Comparison of ENCODE assay signal across 27 cellular contexts in the genomic region with DNA sequence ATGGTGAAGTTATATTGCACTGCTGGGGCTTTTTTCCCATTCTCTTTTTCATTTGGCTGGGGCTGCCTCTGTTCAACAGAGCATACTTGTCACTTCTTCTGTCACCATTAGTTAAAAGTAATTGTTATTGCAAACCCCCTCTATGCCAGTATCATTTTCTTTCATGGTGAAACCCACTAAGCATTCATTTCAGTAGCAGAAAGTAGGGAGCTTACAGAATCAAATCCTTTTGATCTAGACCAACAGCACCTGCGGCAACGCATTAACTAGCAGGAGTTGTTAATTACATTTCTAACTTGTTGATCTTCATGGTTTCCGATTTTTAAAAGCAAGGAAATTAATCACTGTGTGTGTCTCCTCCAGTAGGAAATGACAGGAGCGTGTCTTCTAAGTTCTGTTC. TPM values are rescaled to one million over a fixed set of nuclear protein-coding genes. Genes with fewer than 3 reads are reported as not detected.
A peak's percentile ranks its signal among the peaks of the same experiment; 100 is the strongest.
DNase-seq lines count a peak whose midpoint lies in the region; ATAC-seq and TF ChIP-seq lines count a peak whose summit lies in the region.
"Had no signal": no experiment of that assay in that cellular context is flagged by ENCODE, and none has a peak within 500 bp of the region (broad histone marks: within the 10 kb centered on the region; RNA-seq: fewer than 3 reads in every experiment).

No MANE protein-coding gene starts in this region.

- H3K79me2 ChIP-seq in OCI-LY3 (ENCODE audit: low read length), result peaks cover 77% of the 10 kb centered on the region

- POLR2A ChIA-PET in T-cell (lab: Charles Lee), result no interaction called here

- H3K36me3 Mint-ChIP-seq in HFFc6 (ENCODE audit: low read depth), result peaks cover 8% of the 10 kb centered on the region
- peaks cover 7% of the 10 kb centered on the region for H3K36me3 Mint-ChIP-seq in memory B cell
- peaks cover 4% of the 10 kb centered on the region for H3K36me3 Mint-ChIP-seq in activated naive CD8-positive, alpha-beta T cell treated with anti-CD3 and anti-CD28 coated beads, Interleukin-2, amount 50 U/mL, for 24 hours (ENCODE audit: low read depth)
- peaks cover 22% of the 10 kb centered on the region for H3K36me3 Mint-ChIP-seq in T-cell
- H3K36me3 Mint-ChIP-seq: mesothelial cell of epicardium had no signal

- peak overlapping the region; percentile 12; the same call in 1 of the 2 replicates for H3K27ac ChIP-seq in BLaER1
- peak overlapping the region; percentile 92 for H3K27ac ChIP-seq in OCI-LY3 (ENCODE audit: low read length)
- H3K27ac ChIP-seq: A549, dorsolateral prefrontal cortex, left ventricle myocardium inferior, skin epidermis, thyroid gland had no signal

- ATAC-seq in memory B cell (ENCODE audit: low read depth), result no peak
- ATAC-seq in activated naive CD8-positive, alpha-beta T cell treated with anti-CD3 and anti-CD28 coated beads, Interleukin-2, amount 50 U/mL, for 24 hours, result no peak
- no peak for ATAC-seq in T-cell (replicated peaks in 1 of 4)
- no peak for ATAC-seq in HG03342 (IDR thresholded peaks at IDR 0.05; ENCODE audit: unreplicated experiment)
- ATAC-seq: A549; activated T-cell treated with anti-CD3 and anti-CD28 coated beads, Interleukin-2, amount 50 U/mL, for 4 hours; stimulated activated naive CD8-positive, alpha-beta T cell treated with anti-CD3 and anti-CD28 coated beads, Interleukin-15, amount 100 ng/mL, for 72 hours had no signal

- peak overlapping the region; percentile 64 for H3K27ac Mint-ChIP-seq in HFFc6
- H3K27ac Mint-ChIP-seq in memory B cell, result peak overlapping the region; percentile 10
- no peak overlapping the region for H3K27ac Mint-ChIP-seq in activated naive CD8-positive, alpha-beta T cell treated with anti-CD3 and anti-CD28 coated beads, Interleukin-2, amount 50 U/mL, for 24 hours
- no peak overlapping the region for H3K27ac Mint-ChIP-seq in T-cell
- H3K27ac Mint-ChIP-seq: activated CD4-positive, alpha-beta T cell treated with anti-CD3 and anti-CD28 coated beads, Interleukin-2, amount 10 ng/mL, durations not matched to agents 7 days and 5 days; stimulated activated naive CD8-positive, alpha-beta T cell treated with anti-CD3 and anti-CD28 coated beads, Interleukin-15, amount 100 ng/mL, for 72 hours had no signal

- H3K4me1 ChIP-seq in BLaER1 (peaks cover 47% of the 10 kb centered on the region), OCI-LY3 (ENCODE audit: low read length) (peaks cover 65% of the 10 kb centered on the region)

- TF ChIP-seq CTCF in HFFc6 (IDR thresholded peaks at IDR 0.05), result no peak
- no peak for TF ChIP-seq CTCF in OCI-LY3 (IDR thresholded peaks at IDR 0.05; ENCODE audit: low read depth, low read length)

- peaks cover 45% of the 10 kb centered on the region for H3K4me1 Mint-ChIP-seq in HFFc6 (ENCODE audit: low read depth)
- H3K4me1 Mint-ChIP-seq in memory B cell, result peaks cover 7% of the 10 kb centered on the region
- H3K4me1 Mint-ChIP-seq in activated naive CD8-positive, alpha-beta T cell treated with anti-CD3 and anti-CD28 coated beads, Interleukin-2, amount 50 U/mL, for 24 hours, result peaks cover 12% of the 10 kb centered on the region
- peaks cover 30 to 43% (median 41%) of the 10 kb centered on the region in 3 donors for H3K4me1 Mint-ChIP-seq in T-cell
- H3K4me1 Mint-ChIP-seq: activated CD4-positive, alpha-beta T cell treated with anti-CD3 and anti-CD28 coated beads, Interleukin-2, amount 10 ng/mL, durations not matched to agents 7 days and 5 days had no signal

- H3K27me3 Mint-ChIP-seq in HFFc6 (ENCODE audit: insufficient read depth), result peaks cover 2% of the 10 kb centered on the region
- no peaks in the 10 kb centered on the region for H3K27me3 Mint-ChIP-seq in memory B cell
- H3K27me3 Mint-ChIP-seq in activated naive CD8-positive, alpha-beta T cell treated with anti-CD3 and anti-CD28 coated beads, Interleukin-2, amount 50 U/mL, for 24 hours, result no peaks in the 10 kb centered on the region
- H3K27me3 Mint-ChIP-seq in T-cell, result no peaks in the 10 kb centered on the region
- H3K27me3 Mint-ChIP-seq: activated CD4-positive, alpha-beta T cell treated with anti-CD3 and anti-CD28 coated beads, Interleukin-2, amount 10 ng/mL, durations not matched to agents 7 days and 5 days; naive B cell; stimulated activated naive CD8-positive, alpha-beta T cell treated with anti-CD3 and anti-CD28 coated beads, Interleukin-15, amount 100 ng/mL, for 72 hours had no signal

- H4K20me1 ChIP-seq in BLaER1 (no peaks in the 10 kb centered on the region), OCI-LY3 (ENCODE audit: insufficient read depth, low read length) (no peaks in the 10 kb centered on the region)

- DNase-seq in HFFc6, result no peak
- DNase-seq in memory B cell (ENCODE audit: low spot score in 2 of 2), result no peak
- no peak for DNase-seq in activated naive CD8-positive, alpha-beta T cell treated with anti-CD3 and anti-CD28 coated beads, Interleukin-2, amount 50 U/mL, for 24 hours
- DNase-seq in T-cell, result no peak
- no peak for DNase-seq in RPMI8226
- DNase-seq: activated CD4-positive, alpha-beta T cell treated with anti-CD3 and anti-CD28 coated beads, Interleukin-2, amount 10 ng/mL, durations not matched to agents 7 days and 5 days; activated gamma-delta T cell treated with Interleukin-2 at 50 U/mL for 16 hours; activated T-cell treated with anti-CD3 and anti-CD28 coated beads, Interleukin-2, amount 50 U/mL, for 4 hours; DMS153; dorsolateral prefrontal cortex; left ventricle myocardium inferior; MG63; naive B cell; NCI-H1436 treated with DMSO at 0.1 percent for 48 hours; nucleus accumbens; SHP77; stimulated activated CD4-positive, alpha-beta T cell treated with anti-CD3 and anti-CD28 coated beads, Interleukin-1b, Interleukin-23, amount 100 ng/mL, for 48 hours; stimulated activated CD8-positive, alpha-beta memory T cell treated with anti-CD3 and anti-CD28 coated beads, Interleukin-4, amount 100 ng/mL, for 48 hours; stimulated activated naive CD8-positive, alpha-beta T cell treated with anti-CD3 and anti-CD28 coated beads, Interleukin-15, amount 100 ng/mL, for 72 hours; T-helper 9 cell; thyroid gland had no signal

- H2AFZ ChIP-seq in OCI-LY3 (ENCODE audit: low read depth, low read length), result peak overlapping the region; percentile 70; the same call in 1 of the 2 replicates

- H3K4me2 ChIP-seq in BLaER1 (peak overlapping the region; percentile 75), OCI-LY3 (ENCODE audit: low read length) (peak overlapping the region; percentile 90)
- H3K4me2 ChIP-seq: A549 had no signal

- no peak overlapping the region for H3K4me3 Mint-ChIP-seq in HFFc6
- H3K4me3 Mint-ChIP-seq in memory B cell, result no peak overlapping the region
- H3K4me3 Mint-ChIP-seq in activated naive CD8-positive, alpha-beta T cell treated with anti-CD3 and anti-CD28 coated beads, Interleukin-2, amount 50 U/mL, for 24 hours, result no peak overlapping the region
- H3K4me3 Mint-ChIP-seq in T-cell, result no peak overlapping the region
- H3K4me3 Mint-ChIP-seq: activated CD4-positive, alpha-beta T cell treated with anti-CD3 and anti-CD28 coated beads, Interleukin-2, amount 10 ng/mL, durations not matched to agents 7 days and 5 days; activated T-cell treated with anti-CD3 and anti-CD28 coated beads, Interleukin-2, amount 50 U/mL, for 4 hours; mesothelial cell of epicardium; naive B cell; stimulated activated naive CD8-positive, alpha-beta T cell treated with anti-CD3 and anti-CD28 coated beads, Interleukin-15, amount 100 ng/mL, for 72 hours had no signal

- H3K9me3 ChIP-seq in BLaER1, result peaks cover 8% of the 10 kb centered on the region; the same call in 1 of the 2 replicates
- no peaks in the 10 kb centered on the region for H3K9me3 ChIP-seq in OCI-LY3 (ENCODE audit: insufficient read depth, low read length)
- H3K9me3 ChIP-seq: A549, left ventricle myocardium inferior, MG63, thyroid gland had no signal

- H3K9me3 Mint-ChIP-seq in HFFc6 (no peaks in the 10 kb centered on the region), memory B cell (no peaks in the 10 kb centered on the region), T-cell (no peaks in the 10 kb centered on the region)
- H3K9me3 Mint-ChIP-seq in activated naive CD8-positive, alpha-beta T cell treated with anti-CD3 and anti-CD28 coated beads, Interleukin-2, amount 50 U/mL, for 24 hours, result no peaks in the 10 kb centered on the region
- H3K9me3 Mint-ChIP-seq: activated T-cell treated with anti-CD3 and anti-CD28 coated beads, Interleukin-2, amount 50 U/mL, for 4 hours; mesothelial cell of epicardium; naive B cell; stimulated activated naive CD8-positive, alpha-beta T cell treated with anti-CD3 and anti-CD28 coated beads, Interleukin-15, amount 100 ng/mL, for 72 hours had no signal

- H3K36me3 ChIP-seq in BLaER1 (no peaks in the 10 kb centered on the region), OCI-LY3 (replicated peaks; ENCODE audit: low read depth, low read length) (peaks cover 3% of the 10 kb centered on the region)
- H3K36me3 ChIP-seq: left ventricle myocardium inferior, MG63, thyroid gland had no signal

- CTCF ChIA-PET in T-cell (lab: Charles Lee), result no interaction called here

- H3K27me3 ChIP-seq in BLaER1 (no peaks in the 10 kb centered on the region), OCI-LY3 (ENCODE audit: low read depth, low read length) (no peaks in the 10 kb centered on the region)
- H3K27me3 ChIP-seq: dorsolateral prefrontal cortex, MG63, thyroid gland had no signal

- H3K4me3 ChIP-seq in BLaER1 (no peak overlapping the region), OCI-LY3 (ENCODE audit: low read length) (peak overlapping the region; percentile 69)
- H3K4me3 ChIP-seq: A549, dorsolateral prefrontal cortex, left ventricle myocardium inferior, MG63, skin epidermis, thyroid gland had no signal

- peak overlapping the region; percentile 48; the same call in 1 of the 2 replicates for H3K9ac ChIP-seq in BLaER1
- peak overlapping the region; percentile 80 for H3K9ac ChIP-seq in OCI-LY3 (ENCODE audit: low read length)

RNA-seq across cellular contexts. Expression of gene SMYD2, which starts 15.0 kb away (rescaled TPM):
- total RNA-seq in HFFc6 (2021; fragmentation: NEBNext Ultra II Directional; extraction: Animal tissue kit (Norgen Biotek cat#: 25700)), result 10 to 100 TPM; 27.3 to 32.3 (median 29.5) TPM
- total RNA-seq in T-cell, result 10 to 100 TPM; 27.3 to 35.2 (median 34.4) TPM

Comparison
In these comparisons a context has a peak if more than half of its experiments do, and no peak if none do; other contexts are left out.
1. H3K27ac Mint-ChIP-seq: peak in HFFc6 (single experiment) and memory B cell (single experiment); none in activated naive CD8-positive, alpha-beta T cell treated with anti-CD3 and anti-CD28 coated beads, Interleukin-2, amount 50 U/mL, for 24 hours (single experiment) and T-cell (0 of 2).